Comparison of ENCODE assay signal across 21 cellular contexts in genomic region chr15:36953346-36953745, GRCh38.
"Had no signal": no experiment of that assay in that cellular context is flagged by ENCODE, and none has a peak within 500 bp of the region (broad histone marks: within the 10 kb centered on the region; RNA-seq: fewer than 3 reads in every experiment).

No MANE protein-coding gene starts in this region.

- H3K27ac ChIP-seq: breast epithelium, Peyer's patch had no signal

- H3K36me3 ChIP-seq: breast epithelium, MG63, Peyer's patch had no signal

- DNase-seq: activated CD4-positive, alpha-beta T cell treated with anti-CD3 and anti-CD28 coated beads for 48 hours; activated CD4-positive, alpha-beta T cell treated with anti-CD3 and anti-CD28 coated beads, Interleukin-2, amount 50 U/mL, for 4 hours; activated CD4-positive, CD25-positive, alpha-beta regulatory T cell treated with anti-CD3 and anti-CD28 coated beads, Interleukin-2, amount 50 U/mL, for 72 hours; activated CD8-positive, alpha-beta T cell treated with anti-CD3 and anti-CD28 coated beads, Interleukin-2, amount 10 ng/mL, durations not matched to agents 7 days and 5 days; activated effector memory CD4-positive, alpha-beta T cell treated with anti-CD3 and anti-CD28 coated beads, Interleukin-2, amount 50 U/mL, for 16 hours; activated naive CD4-positive, alpha-beta T cell treated with Interleukin-2 at 50 U/mL for 16 hours; activated T-cell treated with anti-CD3 and anti-CD28 coated beads, Interleukin-2, amount 50 U/mL, for 24 hours; amygdala; MG63; MV-4-11; NCI-H1092 treated with DMSO at 0.1 percent for 48 hours; NCI-H1436; NCI-H1694 treated with DMSO at 0.1 percent for 48 hours; NCI-H2029 treated with DMSO at 0.1 percent for 48 hours; NCI-H345; NCI-H510A; NCI-H526 treated with DMSO at 0.1 percent for 48 hours; Peyer's patch; SHP77 had no signal

- ATAC-seq: activated CD8-positive, alpha-beta T cell treated with anti-CD3 and anti-CD28 coated beads, Interleukin-2, amount 10 ng/mL, durations not matched to agents 7 days and 5 days; WTC11 had no signal

- H3K4me1 ChIP-seq: breast epithelium, Peyer's patch had no signal

- H3K9me3 ChIP-seq: breast epithelium, MG63, Peyer's patch had no signal

- H3K4me3 ChIP-seq: breast epithelium, MG63, Peyer's patch had no signal
